ENCODE assay signal across 8 cellular contexts in genomic region chr1:207815466-207815865, GRCh38.
DNase-seq lines count a peak whose midpoint lies in the region; ATAC-seq, FAIRE-seq and TF ChIP-seq lines count a peak whose summit lies in the region.
"Had no signal": no experiment of that assay in that cellular context is flagged by ENCODE, and none has a peak within 500 bp of the region (broad histone marks: within the 10 kb centered on the region; RNA-seq: fewer than 3 reads in every experiment).

No MANE protein-coding gene starts in this region.

- TF ChIP-seq POLR2A in H54 (IDR thresholded peaks at IDR 0.05; ENCODE audit: low read depth, low read length), result no peak

- peak overlapping the region; percentile 0; the same call in 1 of the 2 replicates for H3K4me2 ChIP-seq in KMS-11
- peak overlapping the region; percentile 59 for H3K4me2 ChIP-seq in smooth muscle cell

- H3K4me1 Mint-ChIP-seq in CD8-positive, alpha-beta memory T cell, result peaks cover 38 to 83% (median 48%) of the 10 kb centered on the region in 3 donors

- peaks cover 59% of the 10 kb centered on the region for H3K36me3 ChIP-seq in CD8-positive, alpha-beta memory T cell (ENCODE audit: insufficient read depth, low read length)
- H3K36me3 ChIP-seq in KMS-11 (ENCODE audit: insufficient read depth), result peaks cover 7% of the 10 kb centered on the region; the same call in 1 of the 2 replicates
- no peaks in the 10 kb centered on the region for H3K36me3 ChIP-seq in smooth muscle cell (ENCODE audit: low read depth)

- H3K9me3 ChIP-seq in CD8-positive, alpha-beta memory T cell (ENCODE audit: low read length), result no peaks in the 10 kb centered on the region
- H3K9me3 ChIP-seq in smooth muscle cell (replicated peaks; ENCODE audit: low read depth), result no peaks in the 10 kb centered on the region

- H3K4me3 ChIP-seq in CD8-positive, alpha-beta memory T cell (ENCODE audit: low read length), result no peak overlapping the region
- H3K4me3 ChIP-seq in KMS-11 (IDR thresholded peaks at IDR 0.05; ENCODE audit: insufficient read depth, low read depth, low read length) (no peak overlapping the region), dorsolateral prefrontal cortex (peak overlapping the region in 48 of 59 donors; percentile 2 to 97 (median 41)), smooth muscle cell (no peak overlapping the region)

- peaks cover 39% of the 10 kb centered on the region for H3K4me1 ChIP-seq in CD8-positive, alpha-beta memory T cell (ENCODE audit: insufficient read depth, low read length)
- H3K4me1 ChIP-seq in KMS-11 (ENCODE audit: low read depth, poor library complexity, severe bottlenecking) (peaks cover 43% of the 10 kb centered on the region), smooth muscle cell (ENCODE audit: low read depth) (no peaks in the 10 kb centered on the region)

- no peak for FAIRE-seq in H54 (lab: Jason Lieb, UNC)

- H3K79me2 ChIP-seq in KMS-11 (ENCODE audit: insufficient read depth, low read depth) (peaks cover 42% of the 10 kb centered on the region), smooth muscle cell (ENCODE audit: low read depth) (no peaks in the 10 kb centered on the region)

- no peaks in the 10 kb centered on the region for H3K27me3 ChIP-seq in CD8-positive, alpha-beta memory T cell (ENCODE audit: insufficient read depth, low read length, poor library complexity, severe bottlenecking)
- H3K27me3 ChIP-seq in KMS-11 (ENCODE audit: insufficient read depth, low read depth) (no peaks in the 10 kb centered on the region), dorsolateral prefrontal cortex (no peaks in the 10 kb centered on the region), smooth muscle cell (ENCODE audit: low read depth) (no peaks in the 10 kb centered on the region)

- CTCF ChIA-PET in CD8-positive, alpha-beta memory T cell (lab: Charles Lee), result no interaction called here

- WGBS in smooth muscle cell (ENCODE audit: low lambda C conversion rate), result 72% methylated on average over 8 of the region's 8 CpGs

- H3F3A ChIP-seq in smooth muscle cell (ENCODE audit: low read depth), result no peaks in the 10 kb centered on the region

- POLR2A ChIA-PET in CD8-positive, alpha-beta memory T cell (lab: Charles Lee), result no interaction called here

- intact Hi-C loops in dorsolateral prefrontal cortex (cut with DNase I), result no loop called here

- peak overlapping the region; percentile 19 to 75 (median 54) for H3K27ac Mint-ChIP-seq in CD8-positive, alpha-beta memory T cell

- H3K9ac ChIP-seq in KMS-11 (no peak overlapping the region), smooth muscle cell (ENCODE audit: low read depth) (no peak overlapping the region)

- no peak overlapping the region for H3K27ac ChIP-seq in CD8-positive, alpha-beta memory T cell (ENCODE audit: low read depth, low read length)
- no peak overlapping the region for H3K27ac ChIP-seq in KMS-11
- peak overlapping the region in 50 of 59 donors; percentile 1 to 94 (median 83) for H3K27ac ChIP-seq in dorsolateral prefrontal cortex
- H3K27ac ChIP-seq in smooth muscle cell (ENCODE audit: low read depth), result peak overlapping the region; percentile 5

- H3K9me3 Mint-ChIP-seq in CD8-positive, alpha-beta memory T cell, result no peaks in the 10 kb centered on the region

- no peak for DNase-seq in CD8-positive, alpha-beta memory T cell
- DNase-seq in dorsolateral prefrontal cortex (no peak), smooth muscle cell (lab: John Stamatoyannopoulos, UW; ENCODE audit: unreplicated experiment) (no peak), H54 (ENCODE audit: insufficient read length, low spot score) (no peak), NCI-H1417 (lab: John Stamatoyannopoulos, UW) (no peak)
- DNase-seq: stimulated activated CD4-positive, alpha-beta T cell treated with anti-CD3 and anti-CD28 coated beads, Interleukin-4, amount 100 ng/mL, for 1 hour had no signal

- H4K20me1 ChIP-seq in KMS-11 (ENCODE audit: insufficient read depth), result no peaks in the 10 kb centered on the region
- H4K20me1 ChIP-seq in smooth muscle cell (ENCODE audit: low read depth), result no peaks in the 10 kb centered on the region

- ATAC-seq in HG02973 (IDR thresholded peaks at IDR 0.05; ENCODE audit: unreplicated experiment), result no peak

- no peaks in the 10 kb centered on the region for H3K27me3 Mint-ChIP-seq in CD8-positive, alpha-beta memory T cell

- peaks cover 6 to 94% (median 14%) of the 10 kb centered on the region in 3 donors for H3K36me3 Mint-ChIP-seq in CD8-positive, alpha-beta memory T cell

- TF ChIP-seq CTCF in KMS-11 (conservative IDR thresholded peaks at IDR 0.05; ENCODE audit: low read depth, low read length) (no peak), dorsolateral prefrontal cortex (IDR thresholded peaks at IDR 0.05 in 54 of 56, conservative IDR thresholded peaks at IDR 0.05 in 2 of 56; ENCODE audit: low read depth in 1 of 56, partially characterized antibody in 56 of 56) (no peak), smooth muscle cell (IDR thresholded peaks at IDR 0.05; ENCODE audit: borderline replicate concordance, insufficient read depth, poor library complexity, severe bottlenecking) (no peak)

- no peak overlapping the region for H3K4me3 Mint-ChIP-seq in CD8-positive, alpha-beta memory T cell

- H2AFZ ChIP-seq in KMS-11 (ENCODE audit: low read depth) (no peak overlapping the region), smooth muscle cell (ENCODE audit: low read depth) (no peak overlapping the region)

Comparison
In these comparisons a context has a peak if more than half of its experiments do, and no peak if none do; other contexts are left out.
1. H3K27ac ChIP-seq: peak in dorsolateral prefrontal cortex (50 of 59) and smooth muscle cell (single experiment); none in CD8-positive, alpha-beta memory T cell (single experiment) and KMS-11 (single experiment).
2. H3K4me3 ChIP-seq: peak in dorsolateral prefrontal cortex (48 of 59); none in CD8-positive, alpha-beta memory T cell (single experiment), KMS-11 (single experiment) and smooth muscle cell (single experiment).